ENCODE assay signal across 1 cellular context in genomic region chr1:18560692-18561091, GRCh38.
TF ChIP-seq lines count a peak whose summit lies in the region.

No MANE protein-coding gene starts in this region.

TF ChIP-seq in WTC11, 78 proteins besides CTCF, POLR2A, EP300 and RAD21 (continued from another document):
- TF ChIP-seq STAT6 (CRISPR knock-in tag; conservative IDR thresholded peaks at IDR 0.05; ENCODE audit: low read depth) (no peak), ZNF671 (CRISPR knock-in tag; IDR thresholded peaks at IDR 0.05) (no peak), ZNF423 (CRISPR knock-in tag; IDR thresholded peaks at IDR 0.05) (no peak), ZNF317 (CRISPR knock-in tag; IDR thresholded peaks at IDR 0.05; ENCODE audit: borderline replicate concordance, low read depth) (no peak), SOX15 (CRISPR knock-in tag; IDR thresholded peaks at IDR 0.05) (no peak), CREM (CRISPR knock-in tag; IDR thresholded peaks at IDR 0.05) (no peak), GTF2I (CRISPR knock-in tag; conservative IDR thresholded peaks at IDR 0.05) (no peak)
